ENCODE assay signal across 9 cellular contexts in the genomic region with DNA sequence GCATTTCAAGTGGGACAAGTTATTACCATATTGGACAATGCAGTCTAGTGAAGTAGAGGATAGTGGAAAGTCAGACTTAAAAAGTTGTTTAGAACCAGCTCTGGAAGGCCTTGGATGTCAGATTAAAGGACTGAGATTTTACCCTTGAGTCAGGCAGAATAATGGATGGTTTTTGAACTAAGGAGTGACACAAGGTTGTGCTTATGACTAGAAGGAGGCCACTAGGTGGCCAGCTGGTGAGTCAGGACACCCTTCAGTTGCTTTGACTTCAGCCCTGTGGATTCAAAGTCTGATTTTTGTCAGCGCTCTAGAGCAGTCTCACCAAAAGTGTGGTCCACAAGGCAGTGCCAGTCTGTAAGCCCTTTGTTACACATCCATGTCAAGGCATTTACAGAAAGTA. TPM values are rescaled to one million over a fixed set of nuclear protein-coding genes. Genes with fewer than 3 reads are reported as not detected.
DNase-seq lines count a peak whose midpoint lies in the region; ATAC-seq and TF ChIP-seq lines count a peak whose summit lies in the region.
"Had no signal": no experiment of that assay in that cellular context is flagged by ENCODE, and none has a peak within 500 bp of the region (broad histone marks: within the 10 kb centered on the region; RNA-seq: fewer than 3 reads in every experiment).

No MANE protein-coding gene starts in this region.

- peak; percentile 32 for TF ChIP-seq CTCF in DND-41 (IDR thresholded peaks at IDR 0.05; ENCODE audit: borderline replicate concordance, extremely low read depth, low read length, poor library complexity, severe bottlenecking)
- TF ChIP-seq CTCF in HFFc6 (IDR thresholded peaks at IDR 0.05), result peak; percentile 76
- TF ChIP-seq CTCF in dorsolateral prefrontal cortex (IDR thresholded peaks at IDR 0.05 in 54 of 56, conservative IDR thresholded peaks at IDR 0.05 in 2 of 56; ENCODE audit: low read depth in 1 of 56, partially characterized antibody in 56 of 56), result peak in 9 of 56 donors; percentile 7 to 27 (median 10)

- no peaks in the 10 kb centered on the region for H3K27me3 ChIP-seq in DND-41 (ENCODE audit: insufficient read depth, low read length, poor library complexity)
- no peaks in the 10 kb centered on the region for H3K27me3 ChIP-seq in dorsolateral prefrontal cortex

- H2AFZ ChIP-seq in DND-41 (ENCODE audit: low read depth, low read length), result no peak overlapping the region

- intact Hi-C loops in dorsolateral prefrontal cortex (cut with DNase I), result loop anchor here (10.0 kb wide), 3 partner anchors 326 to 734 kb away; partner anchors contain the start of genes TRPM7 (in 2 of the 2), AP4E1 (in 1 of the 2), DTWD1 (in 1 of the 2) and FAM227B (in 1 of the 2)

- H3K36me3 ChIP-seq in DND-41 (ENCODE audit: insufficient read depth, low read length), result peaks cover 54% of the 10 kb centered on the region

- peaks cover 21% of the 10 kb centered on the region for H3K4me1 ChIP-seq in DND-41 (ENCODE audit: insufficient read depth, low read length)

- H3K4me2 ChIP-seq in DND-41 (ENCODE audit: insufficient read depth, low read length), result no peak overlapping the region

- H3K27ac Mint-ChIP-seq in HFFc6, result no peak overlapping the region
- H3K27ac Mint-ChIP-seq: T-helper 1 cell treated with Interleukin-12 subunit alpha and Interleukin-12 subunit beta and Interleukin-4 antibody, amounts not matched to agents 30 μg/mL and 1 μg/mL, for 36 hours had no signal

- H3K4me3 Mint-ChIP-seq in HFFc6, result no peak overlapping the region
- H3K4me3 Mint-ChIP-seq: T-helper 1 cell treated with Interleukin-12 subunit alpha and Interleukin-12 subunit beta and Interleukin-4 antibody, amounts not matched to agents 30 μg/mL and 1 μg/mL, for 36 hours had no signal

- H4K20me1 ChIP-seq in DND-41 (ENCODE audit: insufficient read depth, low read length), result peaks cover 3% of the 10 kb centered on the region; the same call in 1 of the 2 replicates

- H3K27me3 Mint-ChIP-seq in HFFc6 (ENCODE audit: insufficient read depth), result peaks cover 7% of the 10 kb centered on the region

- ATAC-seq in DND-41 (ENCODE audit: insufficient read depth, low read depth), result no peak

- DNase-seq in DND-41 (no peak), HFFc6 (peak; percentile 66), UCSD-AML1 (lab: John Stamatoyannopoulos, UW; ENCODE audit: unreplicated experiment) (peak; percentile 19), hepatic stellate cell (ENCODE audit: low spot score) (peak; percentile 50), NCI-H2227 treated with DMSO at 0.1 percent for 48 hours (lab: John Stamatoyannopoulos, UW) (no peak), amniotic stem cell (lab: John Stamatoyannopoulos, UW) (no peak), foreskin melanocyte (no peak), dorsolateral prefrontal cortex (no peak)

- H3K36me3 Mint-ChIP-seq in HFFc6 (ENCODE audit: low read depth), result peaks cover 59% of the 10 kb centered on the region

- no peak overlapping the region for H3K4me3 ChIP-seq in DND-41 (ENCODE audit: low read depth in 1 of 2, low read length in 2 of 2)
- no peak overlapping the region for H3K4me3 ChIP-seq in dorsolateral prefrontal cortex

- no peak overlapping the region for H3K9ac ChIP-seq in DND-41 (ENCODE audit: low read depth, low read length)

- H3K9me3 Mint-ChIP-seq in HFFc6, result no peaks in the 10 kb centered on the region
- H3K9me3 Mint-ChIP-seq: T-helper 1 cell treated with Interleukin-12 subunit alpha and Interleukin-12 subunit beta and Interleukin-4 antibody, amounts not matched to agents 30 μg/mL and 1 μg/mL, for 36 hours had no signal

- H3K79me2 ChIP-seq in DND-41 (ENCODE audit: insufficient read depth, low read length), result peaks cover 55% of the 10 kb centered on the region

- H3K27ac ChIP-seq in DND-41 (ENCODE audit: low read length) (no peak overlapping the region), dorsolateral prefrontal cortex (no peak overlapping the region)

- no peaks in the 10 kb centered on the region for H3K9me3 ChIP-seq in DND-41 (ENCODE audit: insufficient read depth, low read length, severe bottlenecking)

- H3K4me1 Mint-ChIP-seq in HFFc6 (ENCODE audit: low read depth), result peaks cover 19% of the 10 kb centered on the region

RNA-seq across cellular contexts. Expression of gene GABPB1, which starts 3.8 kb away (rescaled TPM):
- 10 to 100 TPM; 20.8 to 28.4 (median 25.3) TPM for total RNA-seq in HFFc6 (2021; fragmentation: NEBNext Ultra II Directional; extraction: Animal tissue kit (Norgen Biotek cat#: 25700))
- 10 to 100 TPM in 89 of 120 experiments, 1 to 10 TPM in 31; 7.9 to 16.9 (median 11.0) TPM for total RNA-seq in dorsolateral prefrontal cortex

Comparison
In these comparisons a context has a peak if more than half of its experiments do, and no peak if none do; other contexts are left out.
1. DNase-seq: peak in HFFc6 (single experiment), UCSD-AML1 (single experiment) and hepatic stellate cell (single experiment); none in DND-41 (single experiment), NCI-H2227 treated with DMSO at 0.1 percent for 48 hours (single experiment), amniotic stem cell (single experiment), foreskin melanocyte (single experiment) and dorsolateral prefrontal cortex (0 of 10).